Comparison of ENCODE assay signal across 7 cellular contexts in the genomic region with DNA sequence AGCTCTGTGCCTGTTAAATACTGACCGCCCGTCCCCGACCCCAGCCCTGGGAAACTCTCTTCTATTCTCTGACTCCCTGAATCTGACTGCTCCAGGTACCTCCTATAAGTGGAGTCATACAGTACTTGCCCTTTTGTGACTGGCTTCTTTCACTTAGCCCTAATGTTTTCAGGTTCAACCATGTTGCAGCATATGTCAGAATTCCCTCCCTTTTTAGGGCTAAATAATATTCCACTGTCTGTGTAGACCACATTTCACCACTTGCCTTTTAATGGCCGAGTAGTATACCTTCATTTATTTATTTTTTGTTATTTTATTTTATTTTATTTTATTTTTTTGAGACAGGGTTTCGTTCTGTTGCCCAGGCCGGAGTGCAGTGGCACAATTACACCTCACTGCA.
"Had no signal": no experiment of that assay in that cellular context is flagged by ENCODE, and none has a peak within 500 bp of the region (broad histone marks: within the 10 kb centered on the region; RNA-seq: fewer than 3 reads in every experiment).

No MANE protein-coding gene starts in this region.

- DNase-seq: H9, HCEC 1CT, HFFc6, KG1 had no signal

- H3K4me3 ChIP-seq: GM23248 had no signal

- ATAC-seq: HepG2 had no signal

- H3K27ac ChIP-seq: GM23248, HL-60 had no signal
